Comparison of ENCODE assay signal across 1 cellular context in genomic region chr1:202018476-202019234, GRCh38.
TF ChIP-seq lines count a peak whose summit lies in the region.

No MANE protein-coding gene starts in this region.

TF ChIP-seq in GM23338, 12 proteins besides CTCF, POLR2A, EP300 and RAD21 (continued from another document):
- TF ChIP-seq ZNF462 (CRISPR knock-in tag; IDR thresholded peaks at IDR 0.05) (no peak), REST (IDR thresholded peaks at IDR 0.05; ENCODE audit: unreplicated experiment) (no peak)
